ENCODE assay signal across 8 cellular contexts in genomic region chr10:121984463-121984862, GRCh38. TPM values are rescaled to one million over a fixed set of nuclear protein-coding genes. Genes with fewer than 3 reads are reported as not detected.
"Had no signal": no experiment of that assay in that cellular context is flagged by ENCODE, and none has a peak within 500 bp of the region (broad histone marks: within the 10 kb centered on the region; RNA-seq: fewer than 3 reads in every experiment).

No MANE protein-coding gene starts in this region.

- DNase-seq: IMR-90, KBM-7, KG1 had no signal

- H3K4me2 ChIP-seq: KMS-11 had no signal

- H3K27ac ChIP-seq: HL-60, KMS-11 had no signal

- H3K27ac Mint-ChIP-seq: IgD-negative memory B cell had no signal

- FAIRE-seq: HepG2, HTR-8/SVneo had no signal

- H3K4me3 Mint-ChIP-seq: IgD-negative memory B cell had no signal

- H3K9ac ChIP-seq: KMS-11 had no signal

- H3K4me1 Mint-ChIP-seq: IgD-negative memory B cell had no signal

RNA-seq across cellular contexts. Expression of gene TACC2, which starts 4.5 kb away (rescaled TPM):
- polyA plus RNA-seq: IgD-negative memory B cell had no signal
